ENCODE assay signal across 28 cellular contexts in genomic region chr2:379778-380177, GRCh38.
DNase-seq lines count a peak whose midpoint lies in the region; ATAC-seq, FAIRE-seq and TF ChIP-seq lines count a peak whose summit lies in the region.
"Had no signal": no experiment of that assay in that cellular context is flagged by ENCODE, and none has a peak within 500 bp of the region (broad histone marks: within the 10 kb centered on the region; RNA-seq: fewer than 3 reads in every experiment).

No MANE protein-coding gene starts in this region.

- no peak overlapping the region for H3K4me3 Mint-ChIP-seq in osteocyte (ENCODE audit: unreplicated experiment)
- H3K4me3 Mint-ChIP-seq in activated T-cell treated with anti-CD3 and anti-CD28 coated beads, Interleukin-2, amount 50 U/mL, for 4 hours: no peak overlapping the region
- H3K4me3 Mint-ChIP-seq: CD14-positive monocyte; CD4-positive, alpha-beta memory T cell; CD4-positive, CD25-positive, alpha-beta regulatory T cell; CD8-positive, alpha-beta memory T cell had no signal

- no peak for ATAC-seq in GM18858 (IDR thresholded peaks at IDR 0.05; ENCODE audit: unreplicated experiment)
- no peak for ATAC-seq in activated T-cell treated with anti-CD3 and anti-CD28 coated beads, Interleukin-2, amount 50 U/mL, for 4 hours
- ATAC-seq: GM12878 had no signal

- H3K4me1 Mint-ChIP-seq in osteocyte (ENCODE audit: unreplicated experiment): peaks cover 17% of the 10 kb centered on the region
- no peaks in the 10 kb centered on the region for H3K4me1 Mint-ChIP-seq in activated T-cell treated with anti-CD3 and anti-CD28 coated beads, Interleukin-2, amount 50 U/mL, for 4 hours (ENCODE audit: low read depth)
- H3K4me1 Mint-ChIP-seq: CD14-positive monocyte; CD4-positive, alpha-beta memory T cell; CD4-positive, CD25-positive, alpha-beta regulatory T cell; CD8-positive, alpha-beta memory T cell had no signal

- intact Hi-C loops in esophagus muscularis mucosa (cut with DNase I): no loop called here

- no peaks in the 10 kb centered on the region for H3K27me3 Mint-ChIP-seq in osteocyte (ENCODE audit: unreplicated experiment)
- peaks cover 14% of the 10 kb centered on the region for H3K27me3 Mint-ChIP-seq in activated T-cell treated with anti-CD3 and anti-CD28 coated beads, Interleukin-2, amount 50 U/mL, for 4 hours (ENCODE audit: low read depth)

- no peaks in the 10 kb centered on the region for H3K27me3 ChIP-seq in bronchial epithelial cell (ENCODE audit: control insufficient read depth, insufficient read depth, low read length)
- H3K27me3 ChIP-seq in esophagus muscularis mucosa: peaks cover 0 to 9% (median 0%) of the 10 kb centered on the region in 4 donors
- H3K27me3 ChIP-seq: BE2C, BLaER1 had no signal

- H3K27ac ChIP-seq in esophagus muscularis mucosa (replicated peaks in 1 of 4): no peak overlapping the region
- H3K27ac ChIP-seq: BLaER1 had no signal

- H3K4me3 ChIP-seq in bronchial epithelial cell (ENCODE audit: low read depth, low read length) (no peak overlapping the region), esophagus muscularis mucosa (no peak overlapping the region)
- H3K4me3 ChIP-seq: BLaER1, GM12878 had no signal

- no peak for TF ChIP-seq CTCF in bronchial epithelial cell (IDR thresholded peaks at IDR 0.05; ENCODE audit: insufficient read depth, low read length, severe bottlenecking)
- TF ChIP-seq CTCF in esophagus muscularis mucosa (IDR thresholded peaks at IDR 0.05): no peak
- TF ChIP-seq CTCF in osteocyte (IDR thresholded peaks at IDR 0.05): no peak

- no peak for TF ChIP-seq POLR2A in esophagus muscularis mucosa (IDR thresholded peaks at IDR 0.05; ENCODE audit: low read depth)

- no peak overlapping the region for H3K27ac Mint-ChIP-seq in osteocyte (ENCODE audit: unreplicated experiment)
- H3K27ac Mint-ChIP-seq: CD14-positive monocyte; CD4-positive, CD25-positive, alpha-beta regulatory T cell; CD8-positive, alpha-beta memory T cell had no signal

- FAIRE-seq in bronchial epithelial cell (lab: Jason Lieb, UNC): peak; percentile 47
- FAIRE-seq: A204.1, GM12878, GM12892, GM18507, GM19239 had no signal

- H3K36me3 Mint-ChIP-seq in osteocyte (ENCODE audit: unreplicated experiment): peaks cover 7% of the 10 kb centered on the region
- H3K36me3 Mint-ChIP-seq in activated T-cell treated with anti-CD3 and anti-CD28 coated beads, Interleukin-2, amount 50 U/mL, for 4 hours (ENCODE audit: insufficient read depth): no peaks in the 10 kb centered on the region
- H3K36me3 Mint-ChIP-seq: CD14-positive monocyte; CD4-positive, CD25-positive, alpha-beta regulatory T cell had no signal

- WGBS in esophagus muscularis mucosa: 94% methylated on average over 7 of the region's 7 CpGs

- H3K9me3 Mint-ChIP-seq in osteocyte (ENCODE audit: unreplicated experiment): peaks cover 27% of the 10 kb centered on the region
- peaks cover 9% of the 10 kb centered on the region for H3K9me3 Mint-ChIP-seq in activated T-cell treated with anti-CD3 and anti-CD28 coated beads, Interleukin-2, amount 50 U/mL, for 4 hours

- DNase-seq in bronchial epithelial cell (ENCODE audit: low read depth) (no peak), esophagus muscularis mucosa (ENCODE audit: extremely low spot score) (peak; percentile 86), osteocyte (ENCODE audit: extremely low spot score, unreplicated experiment) (peak; percentile 36), dermis blood vessel endothelial cell (no peak)
- DNase-seq in activated T-cell treated with anti-CD3 and anti-CD28 coated beads, Interleukin-2, amount 50 U/mL, for 4 hours: no peak
- DNase-seq: 8988T; ACHN; BE2C; C1 segment of cervical spinal cord; CD4-positive, alpha-beta memory T cell; CD4-positive, CD25-positive, alpha-beta regulatory T cell; CD8-positive, alpha-beta memory T cell; COR-L47; DMS 273 treated with DMSO at 0.1 percent for 48 hours; DMS153; DMS53; DMS79; DND-41; EL; GDM1 had no signal

- no peak for TF ChIP-seq EP300 in esophagus muscularis mucosa (IDR thresholded peaks at IDR 0.05)

- H3K4me1 ChIP-seq in esophagus muscularis mucosa: peaks cover 0 to 12% (median 8%) of the 10 kb centered on the region in 4 donors
- H3K4me1 ChIP-seq: BE2C had no signal

- H3K36me3 ChIP-seq in bronchial epithelial cell (ENCODE audit: control insufficient read depth, insufficient read depth, low read length): no peaks in the 10 kb centered on the region
- no peaks in the 10 kb centered on the region for H3K36me3 ChIP-seq in esophagus muscularis mucosa
- H3K36me3 ChIP-seq: BE2C, BLaER1 had no signal

- peaks cover 0 to 5% (median 0%) of the 10 kb centered on the region in 4 donors for H3K9me3 ChIP-seq in esophagus muscularis mucosa
- H3K9me3 ChIP-seq: BE2C had no signal

Comparison
In these comparisons a context has a peak if more than half of its experiments do, and no peak if none do; other contexts are left out.
1. DNase-seq: peak in esophagus muscularis mucosa (single experiment) and osteocyte (single experiment); none in bronchial epithelial cell (single experiment), dermis blood vessel endothelial cell (single experiment) and activated T-cell treated with anti-CD3 and anti-CD28 coated beads, Interleukin-2, amount 50 U/mL, for 4 hours (single experiment).